In the genomic region with DNA sequence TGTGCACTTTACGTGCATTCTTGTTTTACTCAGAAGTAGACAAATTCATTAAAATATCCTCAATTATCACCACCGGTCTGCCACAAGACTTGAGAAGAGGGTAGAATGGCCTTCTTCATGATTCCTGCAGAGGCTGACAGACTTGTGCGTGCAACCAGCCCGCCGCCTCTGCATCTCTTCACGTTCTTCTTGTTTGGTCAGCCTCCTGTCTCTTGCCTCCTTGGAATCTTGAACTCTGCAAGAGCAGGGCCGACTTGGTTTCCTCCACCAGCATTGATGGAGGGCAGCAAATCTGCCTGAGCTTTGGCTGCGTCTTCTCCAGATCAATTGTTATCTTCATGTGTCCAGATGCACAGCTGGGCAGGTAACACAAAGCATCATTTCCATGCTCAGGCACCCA, we compare ENCODE assay signal across 29 cellular contexts. TPM values are rescaled to one million over a fixed set of nuclear protein-coding genes. Genes with fewer than 3 reads are reported as not detected.
DNase-seq lines count a peak whose midpoint lies in the region; ATAC-seq, FAIRE-seq and TF ChIP-seq lines count a peak whose summit lies in the region.
"Had no signal": no experiment of that assay in that cellular context is flagged by ENCODE, and none has a peak within 500 bp of the region (broad histone marks: within the 10 kb centered on the region; RNA-seq: fewer than 3 reads in every experiment).

No MANE protein-coding gene starts in this region.

- 94% methylated on average over 6 of the region's 8 CpGs; no CpG with 5 or more reads in 1 of the 2 experiments for WGBS in IMR-90 (ENCODE audit: extremely low coverage in 2 of 2, insufficient read length in 1 of 2), 2 experiments
- WGBS in endodermal cell (ENCODE audit: insufficient coverage in 1 of 2, insufficient read length in 1 of 2), 2 experiments = 93 to 97% methylated on average over 8 of the region's 8 CpGs
- no CpG with 5 or more reads among the region's 8 CpGs for WGBS in neuronal stem cell (ENCODE audit: extremely low coverage in 2 of 2, insufficient read length in 2 of 2, insufficient replicate concordance in 1 of 2), 2 donors

- peaks cover 42% of the 10 kb centered on the region for H3K27me3 Mint-ChIP-seq in endodermal cell (ENCODE audit: insufficient read depth)
- peaks cover 43% of the 10 kb centered on the region for H3K27me3 Mint-ChIP-seq in mesothelial cell of epicardium (ENCODE audit: low read depth)

- H2BK12ac ChIP-seq in neuronal stem cell (ENCODE audit: low read length) = no peak overlapping the region

- peaks cover 5% of the 10 kb centered on the region for H3K9me3 Mint-ChIP-seq in endodermal cell
- H3K9me3 Mint-ChIP-seq in mesothelial cell of epicardium = no peaks in the 10 kb centered on the region
- H3K9me3 Mint-ChIP-seq: CD8-positive, alpha-beta memory T cell had no signal

- H4K5ac ChIP-seq in IMR-90 (ENCODE audit: low read depth, low read length) = no peak overlapping the region

- no peak overlapping the region for H2BK20ac ChIP-seq in IMR-90 (ENCODE audit: low read depth, low read length)

- TF ChIP-seq POLR2A in IMR-90 (IDR thresholded peaks at IDR 0.05; ENCODE audit: low read depth, low read length) = no peak

- H3K4me3 ChIP-seq in IMR-90 (ENCODE audit: insufficient read depth, low read depth, low read length) = no peak overlapping the region
- no peak overlapping the region for H3K4me3 ChIP-seq in endodermal cell (ENCODE audit: low read length)
- H3K4me3 ChIP-seq in neuronal stem cell (ENCODE audit: low read length in 2 of 2) = no peak overlapping the region
- H3K4me3 ChIP-seq: BLaER1, GM12878 had no signal

- H3K18ac ChIP-seq in IMR-90 (ENCODE audit: low read depth, low read length) = no peak overlapping the region
- H3K18ac ChIP-seq in neuronal stem cell (ENCODE audit: low read length) = no peak overlapping the region

- no peaks in the 10 kb centered on the region for H3K79me1 ChIP-seq in IMR-90 (ENCODE audit: low read depth in 1 of 2, low read length in 2 of 2)
- H3K79me1 ChIP-seq in neuronal stem cell (ENCODE audit: low read depth, low read length) = no peaks in the 10 kb centered on the region

- H3K9me3 ChIP-seq in IMR-90 (ENCODE audit: control insufficient read depth, insufficient read depth, low read length) (no peaks in the 10 kb centered on the region), endodermal cell (ENCODE audit: control insufficient read depth, low read length) (no peaks in the 10 kb centered on the region), neuronal stem cell (replicated peaks in 1 of 2; ENCODE audit: control insufficient read depth in 2 of 2, insufficient read depth in 1 of 2, low read depth in 1 of 2, low read length in 2 of 2) (no peaks in the 10 kb centered on the region)
- H3K9me3 ChIP-seq: BE2C had no signal

- H2BK120ac ChIP-seq in IMR-90 (ENCODE audit: low read depth, low read length) (no peak overlapping the region), neuronal stem cell (ENCODE audit: low read depth, low read length) (peak overlapping the region; percentile 64)

- H3K23ac ChIP-seq in IMR-90 (ENCODE audit: low read depth, low read length) (no peak overlapping the region), neuronal stem cell (ENCODE audit: low read depth, low read length, poor library complexity) (peak overlapping the region; percentile 38)

- H2BK15ac ChIP-seq in IMR-90 (ENCODE audit: low read depth, low read length) (no peak overlapping the region), neuronal stem cell (ENCODE audit: low read length) (no peak overlapping the region)

- H4K8ac ChIP-seq in IMR-90 (ENCODE audit: low read depth in 2 of 2, low read length in 2 of 2) = no peak overlapping the region
- no peak overlapping the region for H4K8ac ChIP-seq in neuronal stem cell (ENCODE audit: low read depth, low read length)

- no peak for ATAC-seq in IMR-90 (ENCODE audit: low read depth)
- no peak for ATAC-seq in HG02623 (IDR thresholded peaks at IDR 0.05; ENCODE audit: unreplicated experiment)
- ATAC-seq: GM12878 had no signal

- H3K9ac ChIP-seq in IMR-90 (ENCODE audit: low read depth, low read length) (no peak overlapping the region), endodermal cell (ENCODE audit: extremely low read depth, low read length, poor library complexity, severe bottlenecking) (no peak overlapping the region), neuronal stem cell (ENCODE audit: low read depth, low read length, poor library complexity) (no peak overlapping the region)
- H3K9ac ChIP-seq: BLaER1 had no signal

- no peak overlapping the region for H3K4me3 Mint-ChIP-seq in endodermal cell
- no peak overlapping the region for H3K4me3 Mint-ChIP-seq in mesothelial cell of epicardium
- H3K4me3 Mint-ChIP-seq: CD14-positive monocyte; CD4-positive, alpha-beta memory T cell; CD4-positive, CD25-positive, alpha-beta regulatory T cell; CD8-positive, alpha-beta memory T cell had no signal

- H3K4me1 Mint-ChIP-seq in endodermal cell = no peaks in the 10 kb centered on the region
- peaks cover 14% of the 10 kb centered on the region for H3K4me1 Mint-ChIP-seq in mesothelial cell of epicardium
- H3K4me1 Mint-ChIP-seq: CD14-positive monocyte; CD4-positive, alpha-beta memory T cell; CD4-positive, CD25-positive, alpha-beta regulatory T cell; CD8-positive, alpha-beta memory T cell had no signal

- H3K27ac ChIP-seq in IMR-90 (ENCODE audit: insufficient read depth, low read length) (no peak overlapping the region), endodermal cell (ENCODE audit: low read depth, low read length) (no peak overlapping the region), neuronal stem cell (replicated peaks; ENCODE audit: low read length) (no peak overlapping the region)
- H3K27ac ChIP-seq: BLaER1 had no signal

- no peaks in the 10 kb centered on the region for H4K20me1 ChIP-seq in IMR-90 (ENCODE audit: insufficient read depth, low read length)
- H4K20me1 ChIP-seq: BLaER1 had no signal

- POLR2A ChIA-PET in IMR-90 (lab: Charles Lee; ENCODE audit: unreplicated experiment) = no interaction called here

- H2AK5ac ChIP-seq in IMR-90 (ENCODE audit: low read depth, low read length) (no peak overlapping the region), neuronal stem cell (ENCODE audit: low read depth, low read length) (peak overlapping the region; percentile 16)

- H3K27me3 ChIP-seq in IMR-90 (ENCODE audit: control insufficient read depth, insufficient read depth, low read length) (peaks cover 11% of the 10 kb centered on the region), endodermal cell (ENCODE audit: control insufficient read depth, insufficient read depth, low read length, poor library complexity, severe bottlenecking) (peaks cover 35% of the 10 kb centered on the region), neuronal stem cell (ENCODE audit: control insufficient read depth in 3 of 3, insufficient read depth in 3 of 3, low read depth in 1 of 3, low read length in 3 of 3) (peaks cover 0 to 50% (median 0%) of the 10 kb centered on the region in 3 experiments)
- H3K27me3 ChIP-seq: BE2C, BLaER1 had no signal

- CTCF ChIA-PET in IMR-90 (lab: Yijun Ruan, JAX) = no interaction called here

- H3K4me1 ChIP-seq in IMR-90 (ENCODE audit: control insufficient read depth, insufficient read depth, low read length) (no peaks in the 10 kb centered on the region), endodermal cell (ENCODE audit: control insufficient read depth, insufficient read depth, low read length) (no peaks in the 10 kb centered on the region), neuronal stem cell (ENCODE audit: control insufficient read depth in 2 of 2, insufficient read depth in 1 of 2, low read depth in 1 of 2, low read length in 2 of 2) (peaks cover 0 to 19% of the 10 kb centered on the region in 2 donors)

- FAIRE-seq in HTR-8/SVneo (lab: Jason Lieb, UNC) = peak; percentile 26
- FAIRE-seq: GM12878, GM12892, GM18507 had no signal

- H3K14ac ChIP-seq in IMR-90 (replicated peaks; ENCODE audit: low read depth, low read length) (no peak overlapping the region), neuronal stem cell (ENCODE audit: low read length) (no peak overlapping the region)

- H2AK9ac ChIP-seq in IMR-90 (replicated peaks; ENCODE audit: low read depth, low read length, poor library complexity) = peak overlapping the region; percentile 13

- no peaks in the 10 kb centered on the region for H3K9me1 ChIP-seq in IMR-90 (ENCODE audit: insufficient read depth, low read length)

- H4K91ac ChIP-seq in IMR-90 (ENCODE audit: insufficient read depth, low read depth, low read length) (no peak overlapping the region), neuronal stem cell (ENCODE audit: low read depth, low read length, poor library complexity) (no peak overlapping the region)

- H3K27ac Mint-ChIP-seq in endodermal cell (no peak overlapping the region), mesothelial cell of epicardium (no peak overlapping the region)
- H3K27ac Mint-ChIP-seq: CD14-positive monocyte; CD4-positive, alpha-beta memory T cell; CD4-positive, CD25-positive, alpha-beta regulatory T cell; CD8-positive, alpha-beta memory T cell had no signal

- no peak overlapping the region for H2AFZ ChIP-seq in IMR-90 (replicated peaks; ENCODE audit: low read length, poor library complexity)
- no peak overlapping the region for H2AFZ ChIP-seq in neuronal stem cell (ENCODE audit: low read length)

- in situ Hi-C loops in IMR-90 (cut with MboI; ENCODE audit: low sequenced_read_pairs) = no loop called here

- H2BK5ac ChIP-seq in IMR-90 (ENCODE audit: low read depth, low read length, poor library complexity, severe bottlenecking) = no peak overlapping the region
- no peak overlapping the region for H2BK5ac ChIP-seq in neuronal stem cell (ENCODE audit: low read length)

- dilution Hi-C loops in IMR-90 (cut with HindIII; ENCODE audit: low sequenced_read_pairs, unreplicated experiment) = no loop called here

- H3K4ac ChIP-seq in IMR-90 (ENCODE audit: low read depth, low read length) (no peak overlapping the region), neuronal stem cell (ENCODE audit: low read length) (no peak overlapping the region)

- BruUV-seq in IMR-90 (replicated peaks; lab: Mats Ljungman, UMichigan) = no TSS peak

- no peak for TF ChIP-seq CTCF in IMR-90 (conservative IDR thresholded peaks at IDR 0.05; ENCODE audit: low read depth, low read length)
- no peak for TF ChIP-seq CTCF in endodermal cell (conservative IDR thresholded peaks at IDR 0.05)
- TF ChIP-seq CTCF in mesothelial cell of epicardium (IDR thresholded peaks at IDR 0.05; ENCODE audit: unreplicated experiment) = no peak

- no peak overlapping the region for H3K56ac ChIP-seq in IMR-90 (ENCODE audit: extremely low read depth, insufficient read depth, low read length)

- H3K36me3 Mint-ChIP-seq in endodermal cell (ENCODE audit: low read depth) = no peaks in the 10 kb centered on the region
- no peaks in the 10 kb centered on the region for H3K36me3 Mint-ChIP-seq in mesothelial cell of epicardium
- H3K36me3 Mint-ChIP-seq: CD14-positive monocyte; CD4-positive, alpha-beta memory T cell; CD4-positive, CD25-positive, alpha-beta regulatory T cell; CD8-positive, alpha-beta memory T cell had no signal

- intact Hi-C loops in IMR-90 (cut with micrococcal nuclease) = no loop called here

- H3K4me2 ChIP-seq in IMR-90 (ENCODE audit: low read depth, low read length) (no peak overlapping the region), neuronal stem cell (ENCODE audit: insufficient read depth, low read length, poor library complexity, severe bottlenecking) (no peak overlapping the region)
- H3K4me2 ChIP-seq: BLaER1 had no signal

- no peak for TF ChIP-seq RAD21 in IMR-90 (IDR thresholded peaks at IDR 0.05; ENCODE audit: low read length)

- H3K36me3 ChIP-seq in IMR-90 (ENCODE audit: control insufficient read depth, insufficient read depth, low read length) (no peaks in the 10 kb centered on the region), endodermal cell (ENCODE audit: control insufficient read depth, insufficient read depth, low read length) (no peaks in the 10 kb centered on the region), neuronal stem cell (replicated peaks in 1 of 2; ENCODE audit: control insufficient read depth in 2 of 2, insufficient read depth in 2 of 2, low read length in 2 of 2) (no peaks in the 10 kb centered on the region)
- H3K36me3 ChIP-seq: BE2C, BLaER1 had no signal

- DNase-seq in HTR-8/SVneo (ENCODE audit: insufficient read length, low spot score) (no peak), IMR-90 (no peak), endodermal cell (peak; percentile 15), neuronal stem cell (ENCODE audit: low spot score) (no peak), mesothelial cell of epicardium (ENCODE audit: low spot score in 2 of 2, unreplicated experiment in 2 of 2) (no peak), NK-92 (lab: John Stamatoyannopoulos, UW; ENCODE audit: unreplicated experiment) (no peak)
- no peak for DNase-seq in activated CD4-positive, alpha-beta T cell treated with anti-CD3 and anti-CD28 coated beads, Interleukin-2, amount 50 U/mL, for 1 hour
- DNase-seq: 8988T; ACHN; CD4-positive, alpha-beta memory T cell; CD4-positive, CD25-positive, alpha-beta regulatory T cell; CD8-positive, alpha-beta memory T cell; COR-L47; DMS 273 treated with DMSO at 0.1 percent for 48 hours; DMS153; DMS53; DMS79; DND-41; EL; GDM1 had no signal

RNA-seq across cellular contexts. Expression of a gene that starts 20.2 kb away (rescaled TPM):
- total RNA-seq in IMR-90 (2012; rRNA removed) (not detected in 2 replicates), endodermal cell (under 1 TPM in 1 of 2 donors, not detected in 1; 0.11 TPM), mesothelial cell of epicardium (3.9 to 4.4 TPM (median 4.2 TPM) in 3 replicates)
- polyA plus RNA-seq in IMR-90 (2012; rRNA removed) = not detected in 2 replicates
- polyA plus RNA-seq in IMR-90 (2012; cell fraction: cytosol; rRNA removed) = 0.04 TPM in 1 of 2 replicates, not detected in the other
- not detected in 2 replicates for polyA plus RNA-seq in IMR-90 (2012; cell fraction: nucleus; rRNA removed; ENCODE audit: low replicate concordance)
- polyA plus RNA-seq in endodermal cell (2013, experiment 1 of 2) = 5.6 TPM
- polyA plus RNA-seq in endodermal cell (2013, experiment 2 of 2) = 5.7 TPM
- polyA plus RNA-seq in neuronal stem cell (2013, experiment 1 of 2) = 2.3 TPM
- 2.4 TPM for polyA plus RNA-seq in neuronal stem cell (2013, experiment 2 of 2)
- total RNA-seq: CD4-positive, alpha-beta memory T cell; CD4-positive, CD25-positive, alpha-beta regulatory T cell; CD8-positive, alpha-beta memory T cell; G401 had no signal
- polyA plus RNA-seq: AG04450; CD14-positive monocyte; CD4-positive, alpha-beta memory T cell; CD4-positive, CD25-positive, alpha-beta regulatory T cell; CD8-positive, alpha-beta memory T cell had no signal
